ENCODE assay signal across 27 cellular contexts in the genomic region with DNA sequence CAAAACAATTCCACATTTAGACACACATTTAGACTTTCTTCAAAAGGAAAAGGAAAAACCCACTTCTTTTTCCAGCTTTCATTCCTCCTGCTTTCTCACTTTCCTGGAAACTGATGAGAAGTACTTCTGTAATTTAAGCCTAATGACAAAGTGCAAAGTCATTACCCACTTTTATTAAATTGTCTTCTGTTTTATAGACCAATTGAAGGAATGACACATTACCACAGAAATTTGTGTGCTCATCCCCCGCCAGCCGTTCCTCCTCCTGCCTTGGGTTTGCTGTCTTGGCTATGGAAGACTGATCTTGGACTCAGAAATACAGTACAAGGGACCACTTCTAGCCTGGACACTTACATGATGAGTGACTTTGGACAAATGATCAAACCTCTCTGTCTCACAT.
"Had no signal": no experiment of that assay in that cellular context is flagged by ENCODE, and none has a peak within 500 bp of the region (broad histone marks: within the 10 kb centered on the region; RNA-seq: fewer than 3 reads in every experiment).

No MANE protein-coding gene starts in this region.

- H3K36me3 ChIP-seq: gastrocnemius medialis, left ventricle myocardium inferior, ovary, prostate gland, right atrium auricular region, thyroid gland, upper lobe of right lung had no signal

- ATAC-seq: activated T-helper 17 cell treated with anti-CD3 and anti-CD28 coated beads, Interleukin-2, amount 50 U/mL, for 72 hours; esophagus mucosa; gastrocnemius medialis; natural killer cell; stimulated activated naive CD8-positive, alpha-beta T cell treated with anti-CD3 and anti-CD28 coated beads, Interleukin-15, Interleukin-2, amounts not matched to agents 100 U/mL and 50 U/mL, for 24 hours; upper lobe of right lung; WTC11 had no signal

- H3K27ac Mint-ChIP-seq: activated naive CD8-positive, alpha-beta T cell; activated T-cell treated with anti-CD3 and anti-CD28 coated beads, Interleukin-2, amount 50 U/mL, for 24 hours; activated T-helper 17 cell treated with anti-CD3 and anti-CD28 coated beads, Interleukin-2, amount 50 U/mL, for 72 hours; brain; dendritic cell treated with granulocyte-macrophage colony-stimulating factor and Interleukin-4, amounts not matched to agents 40 ng/mL and 50 ng/mL, for 4 days; mesothelial cell of epicardium; natural killer cell; WTC11 had no signal

- H3K4me3 Mint-ChIP-seq: activated naive CD8-positive, alpha-beta T cell; activated T-cell treated with anti-CD3 and anti-CD28 coated beads, Interleukin-2, amount 50 U/mL, for 24 hours; activated T-helper 17 cell treated with anti-CD3 and anti-CD28 coated beads, Interleukin-2, amount 50 U/mL, for 72 hours; brain; dendritic cell treated with granulocyte-macrophage colony-stimulating factor and Interleukin-4, amounts not matched to agents 40 ng/mL and 50 ng/mL, for 4 days; mesothelial cell of epicardium; natural killer cell; WTC11 had no signal

- H3K4me1 Mint-ChIP-seq: activated T-helper 17 cell treated with anti-CD3 and anti-CD28 coated beads, Interleukin-2, amount 50 U/mL, for 72 hours; mesothelial cell of epicardium; natural killer cell; WTC11 had no signal

- H3K9me3 Mint-ChIP-seq: activated T-helper 17 cell treated with anti-CD3 and anti-CD28 coated beads, Interleukin-2, amount 50 U/mL, for 72 hours had no signal

- H3K27me3 Mint-ChIP-seq: activated naive CD8-positive, alpha-beta T cell; activated T-cell treated with anti-CD3 and anti-CD28 coated beads, Interleukin-2, amount 50 U/mL, for 24 hours; activated T-helper 17 cell treated with anti-CD3 and anti-CD28 coated beads, Interleukin-2, amount 50 U/mL, for 72 hours; dendritic cell treated with granulocyte-macrophage colony-stimulating factor and Interleukin-4, amounts not matched to agents 40 ng/mL and 50 ng/mL, for 4 days had no signal

- H3K4me3 ChIP-seq: gastrocnemius medialis, left ventricle myocardium inferior, ovary, prostate gland, right atrium auricular region, thyroid gland, upper lobe of right lung had no signal

- DNase-seq: activated CD4-positive, alpha-beta T cell treated with anti-CD3 and anti-CD28 coated beads, Interleukin-2, amount 50 U/mL, for 4 hours; activated CD8-positive, alpha-beta memory T cell treated with anti-CD3 and anti-CD28 coated beads for 24 hours; activated CD8-positive, alpha-beta memory T cell treated with anti-CD3 and anti-CD28 coated beads, Interleukin-2, amount 50 U/mL, for 4 hours; activated T-cell treated with anti-CD3 and anti-CD28 coated beads, Interleukin-2, amount 50 U/mL, for 24 hours; amygdala; caudate nucleus; effector memory CD4-positive, alpha-beta T cell; gastrocnemius medialis; head of caudate nucleus; hypothalamus; left ventricle myocardium inferior; natural killer cell; ovary; stimulated activated CD4-positive, alpha-beta T cell treated with anti-CD3 and anti-CD28 coated beads, Interleukin-4, amount 100 ng/mL, for 4 hours; stimulated activated naive CD8-positive, alpha-beta T cell treated with anti-CD3 and anti-CD28 coated beads, Interleukin-15, Interleukin-2, amounts not matched to agents 100 U/mL and 50 U/mL, for 24 hours; T1000; thyroid gland; upper lobe of right lung had no signal

- H3K36me3 Mint-ChIP-seq: activated naive CD8-positive, alpha-beta T cell; brain; mesothelial cell of epicardium; natural killer cell had no signal

- H3K9me3 ChIP-seq: gastrocnemius medialis, ovary, prostate gland, upper lobe of right lung had no signal

- H3K27ac ChIP-seq: gastrocnemius medialis, left ventricle myocardium inferior, ovary, prostate gland, right atrium auricular region, thyroid gland, upper lobe of right lung had no signal

- H3K4me1 ChIP-seq: gastrocnemius medialis, left ventricle myocardium inferior, prostate gland, right atrium auricular region, thyroid gland, upper lobe of right lung had no signal

- H3K27me3 ChIP-seq: gastrocnemius medialis, ovary, right atrium auricular region, thyroid gland, upper lobe of right lung had no signal
